Comparison of ENCODE assay signal across 8 cellular contexts in genomic region chr9:34675048-34675714, GRCh38. TPM values are rescaled to one million over a fixed set of nuclear protein-coding genes. Genes with fewer than 3 reads are reported as not detected.
DNase-seq lines count a peak whose midpoint lies in the region; ATAC-seq and TF ChIP-seq lines count a peak whose summit lies in the region.

No MANE protein-coding gene starts in this region.

- H3K4me2 ChIP-seq in GM23338, result no peak overlapping the region

- POLR2A ChIA-PET in activated CD4-positive, alpha-beta memory T cell treated with anti-CD3 and anti-CD28 coated beads, Interleukin-2, amount 10 ng/mL, durations not matched to agents 7 days and 5 days (lab: Charles Lee), result interaction anchor here (1.1 to 1.3 kb wide), 2 partner anchors 10 to 11 kb away, joined by 3 read pairs; no protein-coding TSS in a partner anchor

- H3K27me3 Mint-ChIP-seq in GM23338 (ENCODE audit: insufficient read depth, low read depth, poor library complexity), result peaks cover 15% of the 10 kb centered on the region
- no peaks in the 10 kb centered on the region for H3K27me3 Mint-ChIP-seq in activated CD4-positive, alpha-beta memory T cell treated with anti-CD3 and anti-CD28 coated beads, Interleukin-2, amount 10 ng/mL, durations not matched to agents 7 days and 5 days
- no peaks in the 10 kb centered on the region for H3K27me3 Mint-ChIP-seq in nephron progenitor cell (ENCODE audit: low read depth, poor library complexity)
- H3K27me3 Mint-ChIP-seq in type B pancreatic cell, result no peaks in the 10 kb centered on the region

- H3K36me3 Mint-ChIP-seq in GM23338 (ENCODE audit: low read depth), result peaks cover 4% of the 10 kb centered on the region
- peaks cover 2% of the 10 kb centered on the region for H3K36me3 Mint-ChIP-seq in activated CD4-positive, alpha-beta memory T cell treated with anti-CD3 and anti-CD28 coated beads, Interleukin-2, amount 10 ng/mL, durations not matched to agents 7 days and 5 days (ENCODE audit: low read depth)
- H3K36me3 Mint-ChIP-seq in nephron progenitor cell (ENCODE audit: low read depth), result peaks cover 27% of the 10 kb centered on the region
- H3K36me3 Mint-ChIP-seq in type B pancreatic cell, result peaks cover 5% of the 10 kb centered on the region

- ATAC-seq in GM23338 (peak; percentile 98), GM21526 (IDR thresholded peaks at IDR 0.05; ENCODE audit: low FRiP score, unreplicated experiment) (no peak)

- TF ChIP-seq CTCF in GM23338 (conservative IDR thresholded peaks at IDR 0.05; ENCODE audit: low read depth in 2 of 2) (peak; percentile 95 to 96), epithelial cell of proximal tubule (conservative IDR thresholded peaks at IDR 0.05; ENCODE audit: low read depth, low read length) (peak; percentile 87), nephron progenitor cell (IDR thresholded peaks at IDR 0.05) (peak; percentile 76), type B pancreatic cell (conservative IDR thresholded peaks at IDR 0.05) (peak; percentile 80)

- H3K9me3 Mint-ChIP-seq in GM23338, result peaks cover 4% of the 10 kb centered on the region; the same call in 1 of the 3 replicates
- H3K9me3 Mint-ChIP-seq in activated CD4-positive, alpha-beta memory T cell treated with anti-CD3 and anti-CD28 coated beads, Interleukin-2, amount 10 ng/mL, durations not matched to agents 7 days and 5 days, result no peaks in the 10 kb centered on the region
- no peaks in the 10 kb centered on the region for H3K9me3 Mint-ChIP-seq in nephron progenitor cell
- H3K9me3 Mint-ChIP-seq in type B pancreatic cell, result no peaks in the 10 kb centered on the region

- no peak overlapping the region for H2AFZ ChIP-seq in GM23338

- H3K4me3 Mint-ChIP-seq in GM23338, result no peak overlapping the region
- no peak overlapping the region for H3K4me3 Mint-ChIP-seq in activated CD4-positive, alpha-beta memory T cell treated with anti-CD3 and anti-CD28 coated beads, Interleukin-2, amount 10 ng/mL, durations not matched to agents 7 days and 5 days
- H3K4me3 Mint-ChIP-seq in nephron progenitor cell, result no peak overlapping the region
- H3K4me3 Mint-ChIP-seq in type B pancreatic cell, result no peak overlapping the region

- no peaks in the 10 kb centered on the region for H3K79me2 ChIP-seq in GM23338 (replicated peaks; ENCODE audit: insufficient read depth)

- peaks cover 3% of the 10 kb centered on the region; the same call in 2 of the 3 replicates for H3K4me1 Mint-ChIP-seq in GM23338
- H3K4me1 Mint-ChIP-seq in activated CD4-positive, alpha-beta memory T cell treated with anti-CD3 and anti-CD28 coated beads, Interleukin-2, amount 10 ng/mL, durations not matched to agents 7 days and 5 days, result peaks cover 2% of the 10 kb centered on the region
- H3K4me1 Mint-ChIP-seq in nephron progenitor cell, result peaks cover 11% of the 10 kb centered on the region
- H3K4me1 Mint-ChIP-seq in type B pancreatic cell (ENCODE audit: unreplicated experiment), result no peaks in the 10 kb centered on the region

- H3K4me1 ChIP-seq in GM23338 (ENCODE audit: insufficient read depth), result no peaks in the 10 kb centered on the region

- H3K4me3 ChIP-seq in GM23338 (no peak overlapping the region), epithelial cell of proximal tubule (ENCODE audit: low read depth, low read length) (no peak overlapping the region)

- H3K27ac ChIP-seq in GM23338 (ENCODE audit: low read depth), result no peak overlapping the region

- no peaks in the 10 kb centered on the region for H3F3A ChIP-seq in GM23338 (replicated peaks; ENCODE audit: low read depth)

- no peaks in the 10 kb centered on the region for H3K9me2 ChIP-seq in GM23338 (ENCODE audit: insufficient read depth)

- CTCF ChIA-PET in activated CD4-positive, alpha-beta memory T cell treated with anti-CD3 and anti-CD28 coated beads, Interleukin-2, amount 10 ng/mL, durations not matched to agents 7 days and 5 days (lab: Charles Lee), result interaction anchor here (3.1 kb wide), 1 partner anchor 27 kb away, joined by 22 read pairs; no protein-coding TSS in a partner anchor

- H3K27me3 ChIP-seq in GM23338 (ENCODE audit: insufficient read depth), result no peaks in the 10 kb centered on the region

- H3K36me3 ChIP-seq in GM23338 (ENCODE audit: insufficient read depth), result no peaks in the 10 kb centered on the region

- DNase-seq in CD1c-positive myeloid dendritic cell (ENCODE audit: extremely low spot score) (peak; percentile 74), GM23338 (ENCODE audit: low spot score) (peak; percentile 97), NCI-H748 (lab: John Stamatoyannopoulos, UW; ENCODE audit: unreplicated experiment) (peak; percentile 81), epithelial cell of proximal tubule (ENCODE audit: low read depth) (no peak), nephron progenitor cell (peak; percentile 84), type B pancreatic cell (ENCODE audit: extremely low spot score, unreplicated experiment) (no peak)
- peak; percentile 46 for DNase-seq in activated CD4-positive, alpha-beta memory T cell treated with anti-CD3 and anti-CD28 coated beads, Interleukin-2, amount 10 ng/mL, durations not matched to agents 7 days and 5 days

- H3K27ac Mint-ChIP-seq in GM23338 (no peak overlapping the region), nephron progenitor cell (no peak overlapping the region), type B pancreatic cell (peak overlapping the region; percentile 64)
- H3K27ac Mint-ChIP-seq in activated CD4-positive, alpha-beta memory T cell treated with anti-CD3 and anti-CD28 coated beads, Interleukin-2, amount 10 ng/mL, durations not matched to agents 7 days and 5 days, result no peak overlapping the region

- H4K20me1 ChIP-seq in GM23338 (replicated peaks; ENCODE audit: insufficient read depth), result no peaks in the 10 kb centered on the region; the same call in 1 of the 2 replicates

TF ChIP-seq in GM23338, 12 proteins besides CTCF, POLR2A, EP300 and RAD21:
- TF ChIP-seq POLR2AphosphoS5 (IDR thresholded peaks at IDR 0.05; ENCODE audit: low read depth) (no peak), CREB1 (CRISPR knock-in tag; IDR thresholded peaks at IDR 0.05; ENCODE audit: low read depth) (0 out of 2 replicates have a peak, but pooled peaks have one; percentile 16)

RNA-seq across cellular contexts. Expression of gene CCL27, which starts 12.7 kb away (rescaled TPM):
- total RNA-seq in GM23338 (2014; rRNA removed; shearing (Covaris generic)), result not detected in 2 replicates
- polyA plus RNA-seq in GM23338 (2016; fragmentation: Nextera tagmentation; extraction: Ambion mirVana), result not detected in 2 replicates
- not detected for total RNA-seq in activated CD4-positive, alpha-beta memory T cell treated with anti-CD3 and anti-CD28 coated beads, Interleukin-2, amount 10 ng/mL, durations not matched to agents 7 days and 5 days
- total RNA-seq in epithelial cell of proximal tubule, result not detected in 2 replicates
- 0.43 and 1.1 TPM in 2 replicates for total RNA-seq in type B pancreatic cell (ENCODE audit: low replicate concordance)

RNA-seq across cellular contexts. Expression of gene CCL19, which starts 15.9 kb away (rescaled TPM):
- total RNA-seq in GM23338 (2014; rRNA removed; shearing (Covaris generic)), result not detected in 2 replicates
- polyA plus RNA-seq in GM23338 (2016; fragmentation: Nextera tagmentation; extraction: Ambion mirVana), result not detected in 2 replicates
- not detected for total RNA-seq in activated CD4-positive, alpha-beta memory T cell treated with anti-CD3 and anti-CD28 coated beads, Interleukin-2, amount 10 ng/mL, durations not matched to agents 7 days and 5 days
- total RNA-seq in epithelial cell of proximal tubule, result not detected in 2 replicates
- total RNA-seq in type B pancreatic cell (ENCODE audit: low replicate concordance), result not detected in 2 replicates

RNA-seq across cellular contexts. Expression of gene IL11RA, which starts 23.2 kb away (rescaled TPM):
- 4.9 and 5.8 TPM in 2 replicates for total RNA-seq in GM23338 (2014; rRNA removed; shearing (Covaris generic))
- 3.1 and 4.0 TPM in 2 replicates for polyA plus RNA-seq in GM23338 (2016; fragmentation: Nextera tagmentation; extraction: Ambion mirVana)
- total RNA-seq in activated CD4-positive, alpha-beta memory T cell treated with anti-CD3 and anti-CD28 coated beads, Interleukin-2, amount 10 ng/mL, durations not matched to agents 7 days and 5 days, result 10 to 100 TPM; 51.5 to 54.0 TPM
- total RNA-seq in epithelial cell of proximal tubule (1.8 and 4.7 TPM in 2 replicates), type B pancreatic cell (ENCODE audit: low replicate concordance) (10.8 and 53.8 TPM in 2 replicates)

RNA-seq across cellular contexts. Expression of gene GALT, which starts 28.7 kb away (rescaled TPM):
- 14.5 and 31.5 TPM in 2 replicates for total RNA-seq in GM23338 (2014; rRNA removed; shearing (Covaris generic))
- 31.6 and 35.1 TPM in 2 replicates for polyA plus RNA-seq in GM23338 (2016; fragmentation: Nextera tagmentation; extraction: Ambion mirVana)
- 10 to 100 TPM; 95.2 to 95.6 TPM for total RNA-seq in activated CD4-positive, alpha-beta memory T cell treated with anti-CD3 and anti-CD28 coated beads, Interleukin-2, amount 10 ng/mL, durations not matched to agents 7 days and 5 days
- total RNA-seq in epithelial cell of proximal tubule (20.3 and 24.5 TPM in 2 replicates), type B pancreatic cell (ENCODE audit: low replicate concordance) (48.8 and 70.5 TPM in 2 replicates)

RNA-seq across cellular contexts. Expression of gene CCL21, which starts 34.8 kb away (rescaled TPM):
- not detected in 2 replicates for total RNA-seq in GM23338 (2014; rRNA removed; shearing (Covaris generic))
- not detected in 2 replicates for polyA plus RNA-seq in GM23338 (2016; fragmentation: Nextera tagmentation; extraction: Ambion mirVana)
- not detected for total RNA-seq in activated CD4-positive, alpha-beta memory T cell treated with anti-CD3 and anti-CD28 coated beads, Interleukin-2, amount 10 ng/mL, durations not matched to agents 7 days and 5 days
- total RNA-seq in epithelial cell of proximal tubule (not detected in 2 replicates), type B pancreatic cell (ENCODE audit: low replicate concordance) (not detected in 2 replicates)

Comparison
In these comparisons a context has a peak if more than half of its experiments do, and no peak if none do; other contexts are left out.
1. DNase-seq: peak in CD1c-positive myeloid dendritic cell (single experiment), GM23338 (single experiment), NCI-H748 (single experiment), activated CD4-positive, alpha-beta memory T cell treated with anti-CD3 and anti-CD28 coated beads, Interleukin-2, amount 10 ng/mL, durations not matched to agents 7 days and 5 days (single experiment) and nephron progenitor cell (single experiment); none in epithelial cell of proximal tubule (single experiment) and type B pancreatic cell (single experiment).
2. Peak in every context shown above with its lines, with median percentiles within 50 percentile points of each other: CTCF ChIP-seq.